Comparison of ENCODE assay signal across 17 cellular contexts in the genomic region with DNA sequence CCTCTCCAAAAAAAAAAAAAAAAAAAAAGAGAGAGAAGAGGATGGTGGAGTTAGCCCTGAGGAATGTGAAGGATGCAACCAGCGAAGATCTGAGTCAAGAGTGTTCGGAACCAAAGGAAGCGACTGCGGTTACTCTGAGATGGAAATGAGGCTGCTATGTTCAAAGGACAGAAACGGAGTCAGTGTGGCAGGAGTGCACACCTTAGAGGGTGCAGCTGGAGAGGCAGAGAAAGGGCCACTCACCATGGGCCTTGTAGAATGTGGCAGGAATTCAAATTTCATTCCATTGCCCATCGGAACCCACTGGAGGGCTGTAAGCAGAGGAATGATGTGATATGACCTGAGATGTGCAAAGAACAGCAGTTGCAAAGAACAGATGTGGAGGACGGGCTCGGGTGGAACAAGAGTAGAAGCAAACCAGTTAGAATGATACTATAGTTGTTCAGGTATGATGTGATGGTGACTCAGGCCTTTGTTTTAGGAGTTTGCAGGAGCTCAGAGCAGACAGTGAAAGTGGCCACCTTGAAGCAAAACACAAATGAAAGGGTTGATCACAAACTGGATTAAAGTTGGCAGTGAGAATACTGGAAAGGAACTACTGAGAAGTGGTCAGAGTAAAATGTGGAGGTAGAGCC. TPM values are rescaled to one million over a fixed set of nuclear protein-coding genes. Genes with fewer than 3 reads are reported as not detected.
DNase-seq lines count a peak whose midpoint lies in the region; ATAC-seq, FAIRE-seq and TF ChIP-seq lines count a peak whose summit lies in the region.
"Had no signal": no experiment of that assay in that cellular context is flagged by ENCODE, and none has a peak within 500 bp of the region (broad histone marks: within the 10 kb centered on the region; RNA-seq: fewer than 3 reads in every experiment).

No MANE protein-coding gene starts in this region.

- 78% methylated on average over 8 of the region's 8 CpGs for WGBS in SK-N-SH (ENCODE audit: low lambda C conversion rate)
- WGBS in smooth muscle cell (ENCODE audit: low lambda C conversion rate): 81% methylated on average over 8 of the region's 8 CpGs

- H2AFZ ChIP-seq in SK-N-SH (ENCODE audit: low read depth) (no peak overlapping the region), astrocyte (ENCODE audit: low read depth, low read length) (peak overlapping the region; percentile 21), smooth muscle cell (ENCODE audit: low read depth) (no peak overlapping the region)

- H3K4me1 Mint-ChIP-seq in activated T-cell treated with anti-CD3 and anti-CD28 coated beads, Interleukin-2, amount 50 U/mL, for 4 hours (ENCODE audit: low read depth): peaks cover 68% of the 10 kb centered on the region
- H3K4me1 Mint-ChIP-seq in astrocyte (ENCODE audit: low read depth, unreplicated experiment): peaks cover 10% of the 10 kb centered on the region
- peaks cover 39% of the 10 kb centered on the region for H3K4me1 Mint-ChIP-seq in activated T-helper 1 cell treated with anti-CD3 and anti-CD28 coated beads, Interleukin-12 subunit alpha, Interleukin-12 subunit beta, Interleukin-2, Interleukin-4 antibody, amounts not matched to agents 30 ng/mL and 10 ng/mL and 1 ng/mL, durations not matched to agents 14 hours and 24 hours and 36 hours (ENCODE audit: low read depth)

- peak; percentile 83 to 88 for ATAC-seq in activated T-cell treated with anti-CD3 and anti-CD28 coated beads, Interleukin-2, amount 50 U/mL, for 4 hours
- ATAC-seq in HG02588 (IDR thresholded peaks at IDR 0.05; ENCODE audit: unreplicated experiment): no peak

- H3K36me3 ChIP-seq in SK-N-SH (replicated peaks in 1 of 2; ENCODE audit: control insufficient read depth in 1 of 2, insufficient read depth in 2 of 2, low read length in 1 of 2) (no peaks in the 10 kb centered on the region), astrocyte (ENCODE audit: insufficient read depth, low read length) (no peaks in the 10 kb centered on the region), smooth muscle cell (ENCODE audit: low read depth) (no peaks in the 10 kb centered on the region)

- intact Hi-C loops in activated T-helper 1 cell treated with anti-CD3 and anti-CD28 coated beads, Interleukin-12 subunit alpha, Interleukin-12 subunit beta, Interleukin-2, Interleukin-4 antibody, amounts not matched to agents 30 ng/mL and 10 ng/mL and 1 ng/mL, durations not matched to agents 14 hours and 24 hours and 36 hours (cut with micrococcal nuclease): no loop called here

- H3K27me3 ChIP-seq in SK-N-SH (ENCODE audit: insufficient read depth): no peaks in the 10 kb centered on the region
- no peaks in the 10 kb centered on the region for H3K27me3 ChIP-seq in astrocyte (ENCODE audit: insufficient read depth, low read length)
- H3K27me3 ChIP-seq in smooth muscle cell (ENCODE audit: low read depth): no peaks in the 10 kb centered on the region

- H4K20me1 ChIP-seq in SK-N-SH (ENCODE audit: insufficient read depth): peaks cover 6% of the 10 kb centered on the region; the same call in 1 of the 2 replicates
- H4K20me1 ChIP-seq in astrocyte (ENCODE audit: insufficient read depth, low read length): no peaks in the 10 kb centered on the region
- H4K20me1 ChIP-seq in smooth muscle cell (ENCODE audit: low read depth): no peaks in the 10 kb centered on the region

- CTCF ChIA-PET in SK-N-SH (lab: Yijun Ruan, JAX): interaction anchor here (1.2 to 4.6 kb wide), 3 partner anchors 12 to 276 kb away, joined by 3 to 34 read pairs (median 31); no protein-coding TSS in a partner anchor

- no peak for DNase-seq in activated T-cell treated with anti-CD3 and anti-CD28 coated beads, Interleukin-2, amount 50 U/mL, for 4 hours
- DNase-seq in activated T-cell treated with anti-CD3 and anti-CD28 coated beads for 4 hours: no peak
- DNase-seq in SK-N-SH: no peak
- DNase-seq in astrocyte (ENCODE audit: low read depth): peak; percentile 66
- no peak for DNase-seq in smooth muscle cell (lab: John Stamatoyannopoulos, UW; ENCODE audit: unreplicated experiment)
- DNase-seq in activated T-helper 1 cell treated with anti-CD3 and anti-CD28 coated beads, Interleukin-12 subunit alpha, Interleukin-12 subunit beta, Interleukin-2, Interleukin-4 antibody, amounts not matched to agents 30 ng/mL and 10 ng/mL and 1 ng/mL, durations not matched to agents 14 hours and 24 hours and 36 hours (ENCODE audit: low spot score): no peak
- no peak for DNase-seq in GM20000 (ENCODE audit: low spot score)
- DNase-seq: activated CD4-positive, alpha-beta T cell treated with anti-CD3 and anti-CD28 coated beads, Interleukin-2, amount 10 ng/mL, durations not matched to agents 24 days and 14 days; activated gamma-delta T cell treated with Interleukin-2 at 50 U/mL for 16 hours; Kasumi-1; mesenchymal stem cell; NCI-H1436 treated with DMSO at 0.1 percent for 48 hours; occipital lobe had no signal

- H3K9ac ChIP-seq in SK-N-SH: no peak overlapping the region
- no peak overlapping the region for H3K9ac ChIP-seq in astrocyte (ENCODE audit: low read length)
- H3K9ac ChIP-seq in smooth muscle cell (ENCODE audit: low read depth): no peak overlapping the region

- no peaks in the 10 kb centered on the region for H3K27me3 Mint-ChIP-seq in activated T-cell treated with anti-CD3 and anti-CD28 coated beads, Interleukin-2, amount 50 U/mL, for 4 hours (ENCODE audit: low read depth)
- no peaks in the 10 kb centered on the region for H3K27me3 Mint-ChIP-seq in astrocyte (ENCODE audit: low read depth, unreplicated experiment)
- peaks cover 2% of the 10 kb centered on the region for H3K27me3 Mint-ChIP-seq in activated T-helper 1 cell treated with anti-CD3 and anti-CD28 coated beads, Interleukin-12 subunit alpha, Interleukin-12 subunit beta, Interleukin-2, Interleukin-4 antibody, amounts not matched to agents 30 ng/mL and 10 ng/mL and 1 ng/mL, durations not matched to agents 14 hours and 24 hours and 36 hours (ENCODE audit: insufficient read depth)
- H3K27me3 Mint-ChIP-seq: central memory CD8-positive, alpha-beta T cell; stimulated activated naive CD8-positive, alpha-beta T cell treated with anti-CD3 and anti-CD28 coated beads, Interleukin-15, Interleukin-2, amounts not matched to agents 100 ng/mL and 50 ng/mL, for 24 hours had no signal

- no peaks in the 10 kb centered on the region for H3K9me3 Mint-ChIP-seq in activated T-cell treated with anti-CD3 and anti-CD28 coated beads, Interleukin-2, amount 50 U/mL, for 4 hours
- H3K9me3 Mint-ChIP-seq in astrocyte (ENCODE audit: unreplicated experiment): no peaks in the 10 kb centered on the region
- no peaks in the 10 kb centered on the region for H3K9me3 Mint-ChIP-seq in activated T-helper 1 cell treated with anti-CD3 and anti-CD28 coated beads, Interleukin-12 subunit alpha, Interleukin-12 subunit beta, Interleukin-2, Interleukin-4 antibody, amounts not matched to agents 30 ng/mL and 10 ng/mL and 1 ng/mL, durations not matched to agents 14 hours and 24 hours and 36 hours
- H3K9me3 Mint-ChIP-seq: activated CD4-positive, alpha-beta T cell treated with anti-CD3 and anti-CD28 coated beads, Interleukin-2, amount 10 ng/mL, durations not matched to agents 24 days and 14 days; central memory CD8-positive, alpha-beta T cell; stimulated activated naive CD8-positive, alpha-beta T cell treated with anti-CD3 and anti-CD28 coated beads, Interleukin-15, Interleukin-2, amounts not matched to agents 100 ng/mL and 50 ng/mL, for 24 hours had no signal

- H3F3A ChIP-seq in SK-N-SH (replicated peaks; ENCODE audit: insufficient read depth) (peaks cover 9% of the 10 kb centered on the region), smooth muscle cell (ENCODE audit: low read depth) (no peaks in the 10 kb centered on the region)

- H3K4me3 ChIP-seq in SK-N-SH (ENCODE audit: low read depth in 2 of 2, low read length in 1 of 2) (no peak overlapping the region; a peak in 1 of 4 replicates), astrocyte (ENCODE audit: insufficient read depth, low read depth, low read length) (no peak overlapping the region), smooth muscle cell (no peak overlapping the region)

- no peaks in the 10 kb centered on the region for H3K9me2 ChIP-seq in SK-N-SH

- H3K27ac ChIP-seq in SK-N-SH (ENCODE audit: low read depth in 2 of 2, low read length in 1 of 2) (no peak overlapping the region), astrocyte (ENCODE audit: low read depth, low read length) (no peak overlapping the region), smooth muscle cell (ENCODE audit: low read depth) (peak overlapping the region; percentile 65)
- H3K27ac ChIP-seq: HL-60 had no signal

- no peak overlapping the region for H3K4me3 Mint-ChIP-seq in activated T-cell treated with anti-CD3 and anti-CD28 coated beads, Interleukin-2, amount 50 U/mL, for 4 hours
- no peak overlapping the region for H3K4me3 Mint-ChIP-seq in astrocyte (ENCODE audit: unreplicated experiment)
- no peak overlapping the region for H3K4me3 Mint-ChIP-seq in activated T-helper 1 cell treated with anti-CD3 and anti-CD28 coated beads, Interleukin-12 subunit alpha, Interleukin-12 subunit beta, Interleukin-2, Interleukin-4 antibody, amounts not matched to agents 30 ng/mL and 10 ng/mL and 1 ng/mL, durations not matched to agents 14 hours and 24 hours and 36 hours
- H3K4me3 Mint-ChIP-seq: activated CD4-positive, alpha-beta T cell treated with anti-CD3 and anti-CD28 coated beads, Interleukin-2, amount 10 ng/mL, durations not matched to agents 24 days and 14 days; central memory CD8-positive, alpha-beta T cell; stimulated activated naive CD8-positive, alpha-beta T cell treated with anti-CD3 and anti-CD28 coated beads, Interleukin-15, Interleukin-2, amounts not matched to agents 100 ng/mL and 50 ng/mL, for 24 hours had no signal

- H3K27ac Mint-ChIP-seq in astrocyte (ENCODE audit: unreplicated experiment): no peak overlapping the region
- no peak overlapping the region for H3K27ac Mint-ChIP-seq in activated T-helper 1 cell treated with anti-CD3 and anti-CD28 coated beads, Interleukin-12 subunit alpha, Interleukin-12 subunit beta, Interleukin-2, Interleukin-4 antibody, amounts not matched to agents 30 ng/mL and 10 ng/mL and 1 ng/mL, durations not matched to agents 14 hours and 24 hours and 36 hours
- H3K27ac Mint-ChIP-seq: activated CD4-positive, alpha-beta T cell treated with anti-CD3 and anti-CD28 coated beads, Interleukin-2, amount 10 ng/mL, durations not matched to agents 24 days and 14 days; stimulated activated naive CD8-positive, alpha-beta T cell treated with anti-CD3 and anti-CD28 coated beads, Interleukin-15, Interleukin-2, amounts not matched to agents 100 ng/mL and 50 ng/mL, for 24 hours had no signal

- H3K4me1 ChIP-seq in SK-N-SH (ENCODE audit: control insufficient read depth in 1 of 2, insufficient read depth in 2 of 2, low read depth in 1 of 2, low read length in 1 of 2) (peaks cover 3 to 19% of the 10 kb centered on the region in 2 experiments; a peak in 3 of 4 replicates), astrocyte (ENCODE audit: insufficient read depth, low read length) (peaks cover 15% of the 10 kb centered on the region), smooth muscle cell (ENCODE audit: low read depth) (peaks cover 9% of the 10 kb centered on the region)

- H3K36me3 Mint-ChIP-seq in activated T-cell treated with anti-CD3 and anti-CD28 coated beads, Interleukin-2, amount 50 U/mL, for 4 hours (ENCODE audit: insufficient read depth): peaks cover 2% of the 10 kb centered on the region
- H3K36me3 Mint-ChIP-seq in astrocyte (ENCODE audit: low read depth, unreplicated experiment): no peaks in the 10 kb centered on the region
- peaks cover 23% of the 10 kb centered on the region for H3K36me3 Mint-ChIP-seq in activated T-helper 1 cell treated with anti-CD3 and anti-CD28 coated beads, Interleukin-12 subunit alpha, Interleukin-12 subunit beta, Interleukin-2, Interleukin-4 antibody, amounts not matched to agents 30 ng/mL and 10 ng/mL and 1 ng/mL, durations not matched to agents 14 hours and 24 hours and 36 hours (ENCODE audit: low read depth)

- no peak for FAIRE-seq in astrocyte (lab: Jason Lieb, UNC)

- POLR2A ChIA-PET in SK-N-SH (lab: Yijun Ruan, JAX): no interaction called here

- no peak for TF ChIP-seq RAD21 in SK-N-SH (IDR thresholded peaks at IDR 0.05; ENCODE audit: low read length)

- no peak for TF ChIP-seq EP300 in SK-N-SH (IDR thresholded peaks at IDR 0.05; ENCODE audit: borderline replicate concordance in 1 of 2, low read depth in 1 of 2, low read length in 1 of 2)

- H3K4me2 ChIP-seq in SK-N-SH (peak overlapping the region; percentile 48), astrocyte (ENCODE audit: low read length) (peak overlapping the region; percentile 65), smooth muscle cell (no peak overlapping the region)

- TF ChIP-seq CTCF in SK-N-SH (IDR thresholded peaks at IDR 0.05) (no peak), astrocyte (IDR thresholded peaks at IDR 0.05; ENCODE audit: insufficient read depth, low read depth, low read length) (no peak), smooth muscle cell (IDR thresholded peaks at IDR 0.05; ENCODE audit: borderline replicate concordance, insufficient read depth, poor library complexity, severe bottlenecking) (no peak), GM20000 (IDR thresholded peaks at IDR 0.05; ENCODE audit: extremely low read depth, missing control alignments) (no peak)

- H3K79me2 ChIP-seq in SK-N-SH (ENCODE audit: insufficient read depth) (peaks cover 98% of the 10 kb centered on the region), astrocyte (ENCODE audit: insufficient read depth, low read length) (no peaks in the 10 kb centered on the region), smooth muscle cell (ENCODE audit: low read depth) (peaks cover 7% of the 10 kb centered on the region)

- H3K9me3 ChIP-seq in SK-N-SH: no peaks in the 10 kb centered on the region
- H3K9me3 ChIP-seq in astrocyte (ENCODE audit: insufficient read depth, low read depth, low read length): no peaks in the 10 kb centered on the region
- no peaks in the 10 kb centered on the region for H3K9me3 ChIP-seq in smooth muscle cell (replicated peaks; ENCODE audit: low read depth)

RNA-seq across cellular contexts. Expression of a gene that starts 22.6 kb away (rescaled TPM):
- total RNA-seq in activated T-cell treated with anti-CD3 and anti-CD28 coated beads, Interleukin-2, amount 50 U/mL, for 4 hours: 1 to 10 TPM; 4.2 to 7.0 (median 5.8) TPM
- polyA plus RNA-seq in SK-N-SH (2012; rRNA removed) (25.9 and 26.0 TPM in 2 replicates), smooth muscle cell (11.8 and 54.7 TPM in 2 replicates)
- polyA plus RNA-seq in SK-N-SH (2012; cell fraction: cytosol; rRNA removed): 32.9 and 33.9 TPM in 2 replicates
- polyA plus RNA-seq in SK-N-SH (2012; cell fraction: nucleus; rRNA removed): 21.2 and 45.3 TPM in 2 replicates
- total RNA-seq in astrocyte (21.1 and 35.3 TPM in 2 replicates), smooth muscle cell (188 and 198 TPM in 2 replicates)
- total RNA-seq in activated T-helper 1 cell treated with anti-CD3 and anti-CD28 coated beads, Interleukin-12 subunit alpha, Interleukin-12 subunit beta, Interleukin-2, Interleukin-4 antibody, amounts not matched to agents 30 ng/mL and 10 ng/mL and 1 ng/mL, durations not matched to agents 14 hours and 24 hours and 36 hours: 1.9 TPM in 2 replicates
